In genomic region chr11:68448604-68449011, GRCh38 we compare ENCODE assay signal across 16 cellular contexts. TPM values are rescaled to one million over a fixed set of nuclear protein-coding genes. Genes with fewer than 3 reads are reported as not detected.
A peak's percentile ranks its signal among the peaks of the same experiment; 100 is the strongest.
DNase-seq lines count a peak whose midpoint lies in the region; ATAC-seq, FAIRE-seq and TF ChIP-seq lines count a peak whose summit lies in the region.
"Had no signal": no experiment of that assay in that cellular context is flagged by ENCODE, and none has a peak within 500 bp of the region (broad histone marks: within the 10 kb centered on the region; RNA-seq: fewer than 3 reads in every experiment).

No MANE protein-coding gene starts in this region.

- peak overlapping the region; percentile 37 for H3K4me3 Mint-ChIP-seq in endothelial cell (ENCODE audit: unreplicated experiment)
- H3K4me3 Mint-ChIP-seq: B cell; CD8-positive, alpha-beta T cell; H9 had no signal

- H3K27me3 ChIP-seq in K562 (ENCODE audit: control insufficient read depth in 2 of 2, insufficient read depth in 2 of 2, low read length in 2 of 2) (no peaks in the 10 kb centered on the region), neuronal stem cell (ENCODE audit: control insufficient read depth in 3 of 3, insufficient read depth in 3 of 3, low read depth in 1 of 3, low read length in 3 of 3) (no peaks in the 10 kb centered on the region), spleen (replicated peaks in 1 of 7) (no peaks in the 10 kb centered on the region), testis (no peaks in the 10 kb centered on the region)
- H3K27me3 ChIP-seq: BLaER1 treated with 17β-estradiol and CSF1 and Interleukin-3, amounts not matched to agents 10 nM and 100 nM had no signal

- H3K9me3 ChIP-seq in K562 (replicated peaks; ENCODE audit: control insufficient read depth, insufficient read depth, low read depth, low read length) (no peaks in the 10 kb centered on the region), neuronal stem cell (replicated peaks in 1 of 2; ENCODE audit: control insufficient read depth in 2 of 2, insufficient read depth in 1 of 2, low read depth in 1 of 2, low read length in 2 of 2) (peaks cover 0 to 2% of the 10 kb centered on the region in 2 donors), spleen (no peaks in the 10 kb centered on the region), testis (no peaks in the 10 kb centered on the region)
- H3K9me3 ChIP-seq: BLaER1 treated with 17β-estradiol and CSF1 and Interleukin-3, amounts not matched to agents 10 nM and 100 nM had no signal

- no peaks in the 10 kb centered on the region for H3K4me1 Mint-ChIP-seq in endothelial cell (ENCODE audit: unreplicated experiment)
- H3K4me1 Mint-ChIP-seq: H9 had no signal

- peaks cover 3% of the 10 kb centered on the region for H3K9me1 ChIP-seq in K562 (ENCODE audit: control insufficient read depth, insufficient read depth, low read length)

- H4K91ac ChIP-seq in neuronal stem cell (ENCODE audit: low read depth, low read length, poor library complexity), result no peak overlapping the region

- peaks cover 17% of the 10 kb centered on the region for H3K36me3 Mint-ChIP-seq in endothelial cell (ENCODE audit: low read depth, unreplicated experiment)
- H3K36me3 Mint-ChIP-seq: CD8-positive, alpha-beta T cell had no signal

- CTCF ChIA-PET in K562 (lab: Yijun Ruan, JAX; ENCODE audit: low intra/inter-chr PET ratio), result interaction anchor here (1.3 kb wide), 1 partner anchor 191 kb away, joined by 8 read pairs; no protein-coding TSS in a partner anchor

- no peak overlapping the region for H3K4me3 ChIP-seq in K562
- H3K4me3 ChIP-seq in neuronal stem cell (ENCODE audit: low read length in 2 of 2), result no peak overlapping the region
- H3K4me3 ChIP-seq in spleen, result no peak overlapping the region
- H3K4me3 ChIP-seq in testis, result no peak overlapping the region
- H3K4me3 ChIP-seq: BLaER1 treated with 17β-estradiol and CSF1 and Interleukin-3, amounts not matched to agents 10 nM and 100 nM had no signal

- no peak for TF ChIP-seq POLR2A in K562 (conservative IDR thresholded peaks at IDR 0.05)
- TF ChIP-seq POLR2A in spleen (IDR thresholded peaks at IDR 0.05), result no peak
- no peak for TF ChIP-seq POLR2A in testis (IDR thresholded peaks at IDR 0.05)

- H2BK15ac ChIP-seq in neuronal stem cell (ENCODE audit: low read length), result no peak overlapping the region

- no peak for TF ChIP-seq RAD21 in K562 (CRISPR knock-in tag; conservative IDR thresholded peaks at IDR 0.05 in 1 of 2, IDR thresholded peaks at IDR 0.05 in 1 of 2)

- H2BK5ac ChIP-seq in neuronal stem cell (ENCODE audit: low read length), result no peak overlapping the region

- H3K4ac ChIP-seq in neuronal stem cell (ENCODE audit: low read length), result no peak overlapping the region

- no peak overlapping the region for H3K27ac ChIP-seq in K562 (ENCODE audit: extremely low read depth, low read depth, low read length)
- H3K27ac ChIP-seq in neuronal stem cell (replicated peaks; ENCODE audit: low read length), result no peak overlapping the region
- H3K27ac ChIP-seq in spleen, result no peak overlapping the region
- H3K27ac ChIP-seq in testis, result no peak overlapping the region

- DNase-seq in K562 (ENCODE audit: extremely low read depth in 1 of 4, low spot score in 3 of 4), result no peak
- DNase-seq in endothelial cell (ENCODE audit: low spot score), result no peak
- DNase-seq in neuronal stem cell (ENCODE audit: low spot score), result no peak
- peak; percentile 67 for DNase-seq in spleen
- no peak for DNase-seq in stimulated activated CD4-positive, alpha-beta T cell treated with anti-CD3 and anti-CD28 coated beads, Interleukin-15, amount 100 ng/mL, for 24 hours
- DNase-seq in left ventricle myocardium superior, result no peak
- DNase-seq in testis, result no peak
- DNase-seq: 8988T, Calu3, DMS79 treated with DMSO at 0.1 percent for 48 hours, GF-D8, GOT3, H9 had no signal

- no peak overlapping the region for H3K14ac ChIP-seq in neuronal stem cell (ENCODE audit: low read length)

- TF ChIP-seq CTCF in K562 (IDR thresholded peaks at IDR 0.05 in 2 of 3, conservative IDR thresholded peaks at IDR 0.05 in 1 of 3; ENCODE audit: insufficient read depth in 2 of 3, low read depth in 1 of 3, low read length in 3 of 3) (no peak), endothelial cell (IDR thresholded peaks at IDR 0.05; ENCODE audit: unreplicated experiment) (no peak), spleen (IDR thresholded peaks at IDR 0.05 in 8 of 11, conservative IDR thresholded peaks at IDR 0.05 in 3 of 11) (no peak), testis (IDR thresholded peaks at IDR 0.05) (no peak)

- H2BK120ac ChIP-seq in neuronal stem cell (ENCODE audit: low read depth, low read length), result no peak overlapping the region

- no peak overlapping the region for H2AFZ ChIP-seq in K562 (ENCODE audit: low read depth, low read length)
- no peak overlapping the region for H2AFZ ChIP-seq in neuronal stem cell (ENCODE audit: low read length)

- no peak for TF ChIP-seq EP300 in K562 (IDR thresholded peaks at IDR 0.05; ENCODE audit: low read length)

- in situ Hi-C loops in K562 (cut with MboI), result loop anchor here (10.0 kb wide), 1 partner anchor 194 kb away; no protein-coding TSS in a partner anchor

- no peak overlapping the region for H3K18ac ChIP-seq in neuronal stem cell (ENCODE audit: low read length)

- no peak for FAIRE-seq in K562 (lab: Jason Lieb, UNC)

- H3K27ac Mint-ChIP-seq in endothelial cell (ENCODE audit: unreplicated experiment), result no peak overlapping the region
- H3K27ac Mint-ChIP-seq: B cell; CD8-positive, alpha-beta T cell; H9 had no signal

- H3K36me3 ChIP-seq in K562 (ENCODE audit: control insufficient read depth, insufficient read depth, low read length) (peaks cover 22% of the 10 kb centered on the region; the same call in 2 of the 3 replicates), neuronal stem cell (replicated peaks in 1 of 2; ENCODE audit: control insufficient read depth in 2 of 2, insufficient read depth in 2 of 2, low read length in 2 of 2) (peaks cover 14 to 23% of the 10 kb centered on the region in 2 donors), spleen (no peaks in the 10 kb centered on the region), testis (ENCODE audit: low read depth, missing control alignments) (no peaks in the 10 kb centered on the region)

- intact Hi-C loops in K562 (cut with micrococcal nuclease), result loop anchor here (5.0 kb wide), 3 partner anchors 151 to 236 kb away; partner anchors contain the start of gene KMT5B
- intact Hi-C loops in spleen (cut with DNase I; ENCODE audit: low total_unique reads), result loop anchor here (5.0 kb wide), 1 partner anchor 191 kb away; no protein-coding TSS in a partner anchor
- intact Hi-C loops in left ventricle myocardium superior (cut with micrococcal nuclease), result loop anchor here (10.0 kb wide), 1 partner anchor 194 kb away; no protein-coding TSS in a partner anchor
- intact Hi-C loops in testis (cut with DNase I; ENCODE audit: low total_unique reads), result no loop called here

- ATAC-seq in K562 (no peak), left ventricle myocardium superior (no peak)
- ATAC-seq: CD8-positive, alpha-beta T cell had no signal

- H2BK12ac ChIP-seq in neuronal stem cell (ENCODE audit: low read length), result no peak overlapping the region

- no TSS peak for BruUV-seq in K562 (replicated peaks; lab: Mats Ljungman, UMichigan)

- H3K4me1 ChIP-seq in K562 (replicated peaks in 1 of 2; ENCODE audit: control insufficient read depth in 2 of 2, insufficient read depth in 2 of 2, low read length in 2 of 2) (peaks cover 0 to 19% of the 10 kb centered on the region in 2 experiments; a peak in 2 of 5 replicates), neuronal stem cell (ENCODE audit: control insufficient read depth in 2 of 2, insufficient read depth in 1 of 2, low read depth in 1 of 2, low read length in 2 of 2) (no peaks in the 10 kb centered on the region), spleen (peaks cover 0 to 12% (median 8%) of the 10 kb centered on the region in 6 donors), testis (no peaks in the 10 kb centered on the region)

- H3K27me3 Mint-ChIP-seq in endothelial cell (ENCODE audit: unreplicated experiment), result peaks cover 3% of the 10 kb centered on the region
- H3K27me3 Mint-ChIP-seq: B cell had no signal

- H4K20me1 ChIP-seq in K562 (replicated peaks; ENCODE audit: control insufficient read depth, insufficient read depth, low read length), result no peaks in the 10 kb centered on the region; the same call in 1 of the 2 replicates

- H3K79me2 ChIP-seq in K562 (ENCODE audit: control insufficient read depth, insufficient read depth, low read length), result no peaks in the 10 kb centered on the region

- H3K9me3 Mint-ChIP-seq in endothelial cell (ENCODE audit: unreplicated experiment), result no peaks in the 10 kb centered on the region
- H3K9me3 Mint-ChIP-seq: CD8-positive, alpha-beta T cell; H9 had no signal

- no peak overlapping the region for H2AK5ac ChIP-seq in neuronal stem cell (ENCODE audit: low read depth, low read length)

- no peak overlapping the region for H3K23ac ChIP-seq in neuronal stem cell (ENCODE audit: low read depth, low read length, poor library complexity)

- H3K4me2 ChIP-seq in K562 (ENCODE audit: insufficient read depth, low read length), result no peak overlapping the region
- no peak overlapping the region for H3K4me2 ChIP-seq in neuronal stem cell (ENCODE audit: insufficient read depth, low read length, poor library complexity, severe bottlenecking)
- H3K4me2 ChIP-seq: BLaER1 treated with 17β-estradiol and CSF1 and Interleukin-3, amounts not matched to agents 10 nM and 100 nM had no signal

- peaks cover 3% of the 10 kb centered on the region for H3K79me1 ChIP-seq in neuronal stem cell (ENCODE audit: low read depth, low read length)

- POLR2A ChIA-PET in K562 (lab: Yijun Ruan, JAX), result interaction anchor here (0.6 kb wide), 1 partner anchor 12 kb away, joined by 3 read pairs; the partner anchor contains the start of gene PPP6R3

- H3K9ac ChIP-seq in K562 (ENCODE audit: insufficient read depth in 1 of 2, low read depth in 2 of 2, low read length in 2 of 2), result no peak overlapping the region
- peak overlapping the region; percentile 24 for H3K9ac ChIP-seq in neuronal stem cell (ENCODE audit: low read depth, low read length, poor library complexity)
- H3K9ac ChIP-seq: BLaER1 treated with 17β-estradiol and CSF1 and Interleukin-3, amounts not matched to agents 10 nM and 100 nM had no signal

- H4K8ac ChIP-seq in neuronal stem cell (ENCODE audit: low read depth, low read length), result no peak overlapping the region

- 90% methylated on average over 12 of the region's 25 CpGs for WGBS in K562 (ENCODE audit: insufficient coverage, low coverage, missing lambda C conversion rate)
- WGBS in neuronal stem cell (ENCODE audit: extremely low coverage in 2 of 2, insufficient read length in 2 of 2, insufficient replicate concordance in 1 of 2), 2 donors, result no CpG with 5 or more reads among the region's 25 CpGs
- 90 to 96% (median 92%) methylated on average over 16 to 25 of the region's 25 CpGs for WGBS in spleen, 5 donors
- 95% methylated on average over 21 to 25 of the region's 25 CpGs for WGBS in testis, 2 donors

RNA-seq across cellular contexts. Expression of gene PPP6R3, which starts 11.9 kb away (rescaled TPM):
- total RNA-seq in K562 (2011; cell fraction: chromatin; rRNA removed; ENCODE audit: low replicate concordance), result 136 and 375 TPM in 2 replicates
- total RNA-seq in K562 (2011; cell fraction: nucleolus; rRNA removed), result 57.0 and 86.1 TPM in 2 replicates
- 132 and 147 TPM in 2 replicates for total RNA-seq in K562 (2011; cell fraction: nucleoplasm; rRNA removed)
- total RNA-seq in K562 (2014; rRNA removed) (96.1 and 103 TPM in 2 replicates), K562 (2014; rRNA removed; fragmentation: Illumina TruSeq; extraction: Trizol) (110 and 132 TPM in 2 replicates), K562 (2015; rRNA removed; fragmentation: Illumina TruSeq; extraction: Trizol) (111 and 117 TPM in 2 replicates), K562 (2021) (90.3 and 91.2 TPM in 2 replicates), endothelial cell (ENCODE audit: unreplicated experiment) (115 TPM), spleen (100 to 1,000 TPM; 112 to 178 (median 149) TPM), left ventricle myocardium superior (86.7 TPM), testis (100 to 1,000 TPM; 188 to 190 TPM)
- polyA plus RNA-seq in K562 (2011; rRNA removed) (58.4 and 75.6 TPM in 2 replicates), K562 (2014; fragmentation: Illumina TruSeq; extraction: Trizol) (69.1 and 80.6 TPM in 2 replicates), K562 (2014; fragmentation: Nextera tagmentation; extraction: Ambion mirVana) (10 to 100 TPM; 20.3 to 32.5 TPM), K562 (2014; rRNA removed) (46.7 and 48.4 TPM in 2 replicates), spleen (10 to 100 TPM; 23.9 to 33.7 (median 28.1) TPM), testis (ENCODE audit: insufficient read depth, low read depth, low replicate concordance) (88.5 TPM)
- polyA plus RNA-seq in K562 (2011; cell fraction: cytosol; rRNA removed), result 25.4 and 35.3 TPM in 2 replicates
- 95.8 and 111 TPM in 2 replicates for polyA plus RNA-seq in K562 (2011; cell fraction: nucleus; rRNA removed)
- 45.4 and 55.1 TPM in 2 replicates for polyA plus RNA-seq in K562 (2012)
- 179 and 197 TPM in 2 replicates for polyA minus RNA-seq in K562 (2011; rRNA and poly(A)+ RNA removed)
- polyA minus RNA-seq in K562 (2011; cell fraction: cytosol; rRNA and poly(A)+ RNA removed), result 67.2 and 87.0 TPM in 2 replicates
- polyA minus RNA-seq in K562 (2011; cell fraction: nucleus; rRNA and poly(A)+ RNA removed), result 114 and 187 TPM in 2 replicates
- polyA plus RNA-seq in neuronal stem cell (2013, experiment 1 of 2), result 55.3 TPM
- 57.5 TPM for polyA plus RNA-seq in neuronal stem cell (2013, experiment 2 of 2)
